9 cellular contexts compared by ENCODE assay signal in the genomic region with DNA sequence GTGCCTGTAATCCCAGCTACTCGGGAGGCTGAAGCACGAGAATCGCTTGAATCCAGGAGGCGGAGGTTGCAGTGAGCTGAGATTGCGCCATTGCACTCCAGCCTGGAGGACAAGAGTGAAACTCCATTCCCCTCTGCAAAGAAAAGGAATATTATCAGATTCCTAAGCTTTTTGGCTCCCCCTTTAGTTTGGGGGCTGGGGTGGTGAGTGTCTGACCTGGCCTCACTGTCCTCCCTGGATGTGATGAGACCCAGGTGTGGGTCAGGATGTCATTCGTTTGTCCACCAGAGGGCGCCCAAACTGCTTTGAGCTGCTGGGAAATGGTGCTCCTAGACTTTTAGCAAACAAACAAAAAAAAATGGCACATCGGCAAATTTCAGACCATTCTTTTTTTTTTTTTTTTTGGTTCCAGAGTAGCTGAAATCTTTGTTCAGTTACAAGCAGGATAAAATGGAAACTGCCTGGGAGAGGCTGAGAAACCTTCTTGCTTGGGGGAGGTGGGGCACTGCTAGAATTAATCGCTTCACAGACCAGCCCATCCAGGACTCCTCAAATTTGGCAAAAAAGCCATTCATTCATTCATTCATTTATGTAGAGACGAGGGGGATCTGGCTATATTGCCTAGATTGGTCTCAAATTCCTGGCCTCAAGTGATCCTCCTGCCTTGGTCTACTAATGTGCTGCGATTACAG. TPM values are rescaled to one million over a fixed set of nuclear protein-coding genes. Genes with fewer than 3 reads are reported as not detected.
A peak's percentile ranks its signal among the peaks of the same experiment; 100 is the strongest.
DNase-seq lines count a peak whose midpoint lies in the region; ATAC-seq and TF ChIP-seq lines count a peak whose summit lies in the region.
"Had no signal": no experiment of that assay in that cellular context is flagged by ENCODE, and none has a peak within 500 bp of the region (broad histone marks: within the 10 kb centered on the region; RNA-seq: fewer than 3 reads in every experiment).

No MANE protein-coding gene starts in this region.

- no peaks in the 10 kb centered on the region for H3K36me3 Mint-ChIP-seq in T-helper 17 cell (ENCODE audit: low read depth)

- peaks cover 4% of the 10 kb centered on the region for H3K79me2 ChIP-seq in DND-41 (ENCODE audit: insufficient read depth, low read length)

- H3K4me3 Mint-ChIP-seq in T-helper 17 cell, result no peak overlapping the region
- H3K4me3 Mint-ChIP-seq: dendritic cell treated with granulocyte-macrophage colony-stimulating factor and Interleukin-4, amounts not matched to agents 40 ng/mL and 50 ng/mL, for 4 days had no signal

- peak; percentile 76 for ATAC-seq in DND-41 (ENCODE audit: insufficient read depth, low read depth)
- peak; percentile 59 for ATAC-seq in T-helper 17 cell
- ATAC-seq in HG02759 (IDR thresholded peaks at IDR 0.05; ENCODE audit: unreplicated experiment), result no peak
- no peak for ATAC-seq in GM18873 (IDR thresholded peaks at IDR 0.05; ENCODE audit: low FRiP score, unreplicated experiment)

- peaks cover 90% of the 10 kb centered on the region for H3K36me3 ChIP-seq in DND-41 (ENCODE audit: insufficient read depth, low read length)
- peaks cover 54% of the 10 kb centered on the region for H3K36me3 ChIP-seq in right atrium auricular region
- peaks cover 9 to 83% (median 33%) of the 10 kb centered on the region in 4 donors for H3K36me3 ChIP-seq in sigmoid colon

- no peak overlapping the region for H3K27ac Mint-ChIP-seq in T-helper 17 cell
- H3K27ac Mint-ChIP-seq: dendritic cell treated with granulocyte-macrophage colony-stimulating factor and Interleukin-4, amounts not matched to agents 40 ng/mL and 50 ng/mL, for 4 days had no signal

- no peak overlapping the region for H3K4me3 ChIP-seq in DND-41 (ENCODE audit: low read depth in 1 of 2, low read length in 2 of 2)
- no peak overlapping the region for H3K4me3 ChIP-seq in right atrium auricular region
- no peak overlapping the region for H3K4me3 ChIP-seq in sigmoid colon

- no peaks in the 10 kb centered on the region for H3K9me3 ChIP-seq in DND-41 (ENCODE audit: insufficient read depth, low read length, severe bottlenecking)
- H3K9me3 ChIP-seq in T-helper 17 cell (ENCODE audit: control insufficient read depth, low read length, poor library complexity, severe bottlenecking), result no peaks in the 10 kb centered on the region
- no peaks in the 10 kb centered on the region for H3K9me3 ChIP-seq in right atrium auricular region
- H3K9me3 ChIP-seq in sigmoid colon, result no peaks in the 10 kb centered on the region

- H3K27ac ChIP-seq in DND-41 (ENCODE audit: low read length) (0 out of 2 replicates have a peak overlapping the region, but pooled peaks have one; percentile 2), right atrium auricular region (no peak overlapping the region), sigmoid colon (peak overlapping the region in 2 of 4 donors; percentile 28 to 44)

- H3K4me1 ChIP-seq in DND-41 (ENCODE audit: insufficient read depth, low read length) (no peaks in the 10 kb centered on the region), right atrium auricular region (peaks cover 0 to 6% of the 10 kb centered on the region in 2 donors), sigmoid colon (peaks cover 0 to 16% (median 10%) of the 10 kb centered on the region in 4 donors)

- no peak for TF ChIP-seq EP300 in sigmoid colon (IDR thresholded peaks at IDR 0.05)

- H3K27me3 ChIP-seq in DND-41 (ENCODE audit: insufficient read depth, low read length, poor library complexity) (no peaks in the 10 kb centered on the region), right atrium auricular region (no peaks in the 10 kb centered on the region), sigmoid colon (no peaks in the 10 kb centered on the region)

- DNase-seq in DND-41 (peak; percentile 78), LoVo (ENCODE audit: low spot score) (peak; percentile 53), T-helper 17 cell (peak; percentile 49 to 78 (median 54)), amniotic epithelial cell (ENCODE audit: low read depth) (peak; percentile 64), right atrium auricular region (ENCODE audit: low spot score) (peak; percentile 88), sigmoid colon (peak; percentile 94)

- H3K4me1 Mint-ChIP-seq in T-helper 17 cell, result peaks cover 2% of the 10 kb centered on the region

- no peak for TF ChIP-seq POLR2A in sigmoid colon (IDR thresholded peaks at IDR 0.05)

- no peaks in the 10 kb centered on the region for H3K27me3 Mint-ChIP-seq in T-helper 17 cell
- H3K27me3 Mint-ChIP-seq: dendritic cell treated with granulocyte-macrophage colony-stimulating factor and Interleukin-4, amounts not matched to agents 40 ng/mL and 50 ng/mL, for 4 days had no signal

- TF ChIP-seq CTCF in DND-41 (IDR thresholded peaks at IDR 0.05; ENCODE audit: borderline replicate concordance, extremely low read depth, low read length, poor library complexity, severe bottlenecking) (peak; percentile 82), right atrium auricular region (IDR thresholded peaks at IDR 0.05) (peak; percentile 64 to 71), sigmoid colon (IDR thresholded peaks at IDR 0.05) (peak; percentile 68 to 79 (median 75))

- no peak overlapping the region for H3K4me2 ChIP-seq in DND-41 (ENCODE audit: insufficient read depth, low read length)

- H3K9ac ChIP-seq in DND-41 (ENCODE audit: low read depth, low read length), result no peak overlapping the region

- H4K20me1 ChIP-seq in DND-41 (ENCODE audit: insufficient read depth, low read length), result peaks cover 25% of the 10 kb centered on the region

- 62 to 64% methylated on average over 11 of the region's 11 CpGs for WGBS in sigmoid colon, 2 donors

- intact Hi-C loops in sigmoid colon (cut with DNase I), result loop anchor here (1.0 to 10.0 kb wide), 2 partner anchors 90 to 309 kb away; a partner anchor contains a TSS

- H2AFZ ChIP-seq in DND-41 (ENCODE audit: low read depth, low read length), result no peak overlapping the region

RNA-seq across cellular contexts. Expression of a gene that starts 29.4 kb away (rescaled TPM):
- total RNA-seq in T-helper 17 cell (under 1 TPM; 0.62 to 0.89 TPM), right atrium auricular region (1 to 10 TPM; 1.2 to 5.7 TPM), sigmoid colon (1 to 10 TPM in 3 of 4 donors, under 1 TPM in 1; 0.99 to 6.0 (median 2.8) TPM)
- 10 to 100 TPM in 1 of 3 donors, 1 to 10 TPM in 2; 1.2 to 13.0 (median 2.1) TPM for polyA plus RNA-seq in sigmoid colon

RNA-seq across cellular contexts. Expression of a gene that starts 36.9 kb away (rescaled TPM):
- total RNA-seq in T-helper 17 cell, result 100 to 1,000 TPM in 1 of 2 donors, 10 to 100 TPM in 1; 98.2 to 139 TPM
- total RNA-seq in right atrium auricular region, result 10 to 100 TPM; 13.8 to 15.9 TPM
- 100 to 1,000 TPM in 1 of 4 donors, 10 to 100 TPM in 1, 1 to 10 TPM in 2; 7.1 to 139 (median 15.0) TPM for total RNA-seq in sigmoid colon
- polyA plus RNA-seq in sigmoid colon, result 10 to 100 TPM; 20.4 to 76.0 (median 20.6) TPM

Comparison
In these comparisons a context has a peak if more than half of its experiments do, and no peak if none do; other contexts are left out.
1. ATAC-seq: peak in DND-41 (single experiment) and T-helper 17 cell (single experiment); none in HG02759 (single experiment) and GM18873 (single experiment).
2. Peak in every context shown above with its lines, with median percentiles within 50 percentile points of each other: DNase-seq and CTCF ChIP-seq.